In the genomic region with DNA sequence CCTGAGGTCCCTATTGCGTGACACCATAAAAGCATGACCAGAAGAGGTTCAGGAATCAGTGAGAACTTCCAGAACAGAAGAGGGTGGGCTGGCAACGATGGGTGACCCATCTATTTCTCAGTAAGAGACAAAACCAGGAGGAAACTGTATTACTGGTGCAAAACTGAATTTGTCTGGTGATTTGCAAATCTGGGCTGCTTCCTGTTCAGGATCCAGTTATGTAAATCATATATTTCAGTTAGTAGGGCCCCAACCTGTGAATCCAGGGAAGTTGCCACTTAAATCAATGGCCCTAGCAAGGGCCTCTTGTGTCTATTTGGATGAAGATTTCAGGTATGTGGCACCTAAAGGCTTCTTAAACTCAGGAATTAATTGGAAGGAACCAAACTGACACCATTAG, we compare ENCODE assay signal across 26 cellular contexts.
"Had no signal": no experiment of that assay in that cellular context is flagged by ENCODE, and none has a peak within 500 bp of the region (broad histone marks: within the 10 kb centered on the region; RNA-seq: fewer than 3 reads in every experiment).

No MANE protein-coding gene starts in this region.

- H3K27ac Mint-ChIP-seq: activated CD4-positive, alpha-beta T cell treated with anti-CD3 and anti-CD28 coated beads for 36 hours; activated CD8-positive, alpha-beta T cell treated with anti-CD3 and anti-CD28 coated beads for 36 hours; activated naive CD8-positive, alpha-beta T cell treated with anti-CD3 and anti-CD28 coated beads, Interleukin-2, amount 10 ng/mL, durations not matched to agents 7 days and 5 days; activated T-cell treated with anti-CD3 and anti-CD28 coated beads, Interleukin-2, amount 50 U/mL, for 72 hours; activated T-helper 2 cell treated with anti-CD3 and anti-CD28 coated beads, Interferon-gamma antibody, Interleukin-2, Interleukin-4, amounts not matched to agents 10 μg/mL and 5 μg/mL and 100 μg/mL, durations not matched to agents 14 hours and 24 hours and 36 hours; T-helper 1 cell treated with Interleukin-12 subunit alpha and Interleukin-12 subunit beta and Interleukin-4 antibody, amounts not matched to agents 30 μg/mL and 1 μg/mL, for 36 hours had no signal

- H3K4me3 ChIP-seq: adrenal gland, K562 had no signal

- H3K36me3 ChIP-seq: adrenal gland had no signal

- H3K4me1 Mint-ChIP-seq: activated naive CD8-positive, alpha-beta T cell treated with anti-CD3 and anti-CD28 coated beads, Interleukin-2, amount 10 ng/mL, durations not matched to agents 7 days and 5 days had no signal

- H3K27me3 Mint-ChIP-seq: activated CD4-positive, alpha-beta T cell treated with anti-CD3 and anti-CD28 coated beads for 36 hours; activated CD8-positive, alpha-beta T cell treated with anti-CD3 and anti-CD28 coated beads for 36 hours; activated naive CD8-positive, alpha-beta T cell treated with anti-CD3 and anti-CD28 coated beads, Interleukin-2, amount 10 ng/mL, durations not matched to agents 7 days and 5 days had no signal

- H3K9me3 ChIP-seq: adrenal gland had no signal

- DNase-seq: activated CD4-positive, alpha-beta T cell treated with anti-CD3 and anti-CD28 coated beads for 36 hours; activated CD4-positive, CD25-positive, alpha-beta regulatory T cell; activated CD8-positive, alpha-beta memory T cell treated with anti-CD3 and anti-CD28 coated beads, Interleukin-2, amount 50 U/mL, for 4 hours; activated CD8-positive, alpha-beta T cell treated with anti-CD3 and anti-CD28 coated beads for 36 hours; activated gamma-delta T cell treated with Interleukin-2 at 50 U/mL for 16 hours; activated naive CD4-positive, alpha-beta T cell treated with anti-CD3 and anti-CD28 coated beads, Interleukin-2, amount 50 U/mL, for 16 hours; activated naive CD8-positive, alpha-beta T cell treated with anti-CD3 and anti-CD28 coated beads, Interleukin-2, amount 10 ng/mL, durations not matched to agents 7 days and 5 days; activated T-cell treated with anti-CD3 and anti-CD28 coated beads, Interleukin-2, amount 50 U/mL, for 72 hours; adrenal gland; anterior cingulate cortex; caudate nucleus; Kasumi-1; NCI-H1417 treated with DMSO at 0.1 percent for 48 hours; NCI-H1694; NCI-H2029; NCI-H2107; NCI-H2171 treated with DMSO at 0.1 percent for 48 hours; NCI-H226; NCI-H82; NK-92 treated with Interleukin-12 subunit alpha and Interleukin-12 subunit beta, amount 100 ng/mL, for 24 hours; PC-3; SHP77; T1000 had no signal

- ATAC-seq: activated CD4-positive, alpha-beta T cell treated with anti-CD3 and anti-CD28 coated beads for 36 hours; activated CD8-positive, alpha-beta T cell treated with anti-CD3 and anti-CD28 coated beads for 36 hours; activated T-cell treated with anti-CD3 and anti-CD28 coated beads, Interleukin-2, amount 50 U/mL, for 72 hours; K562; PC-3 had no signal

- H3K36me3 Mint-ChIP-seq: activated naive CD8-positive, alpha-beta T cell treated with anti-CD3 and anti-CD28 coated beads, Interleukin-2, amount 10 ng/mL, durations not matched to agents 7 days and 5 days had no signal

- H3K27me3 ChIP-seq: adrenal gland had no signal

- H3K9me3 Mint-ChIP-seq: activated CD8-positive, alpha-beta T cell treated with anti-CD3 and anti-CD28 coated beads for 36 hours; activated naive CD8-positive, alpha-beta T cell treated with anti-CD3 and anti-CD28 coated beads, Interleukin-2, amount 10 ng/mL, durations not matched to agents 7 days and 5 days; activated T-cell treated with anti-CD3 and anti-CD28 coated beads, Interleukin-2, amount 50 U/mL, for 72 hours; activated T-helper 2 cell treated with anti-CD3 and anti-CD28 coated beads, Interferon-gamma antibody, Interleukin-2, Interleukin-4, amounts not matched to agents 10 μg/mL and 5 μg/mL and 100 μg/mL, durations not matched to agents 14 hours and 24 hours and 36 hours; T-helper 1 cell treated with Interleukin-12 subunit alpha and Interleukin-12 subunit beta and Interleukin-4 antibody, amounts not matched to agents 30 μg/mL and 1 μg/mL, for 36 hours had no signal

- H3K27ac ChIP-seq: adrenal gland had no signal

- H3K4me3 Mint-ChIP-seq: activated CD4-positive, alpha-beta T cell treated with anti-CD3 and anti-CD28 coated beads for 36 hours; activated CD8-positive, alpha-beta T cell treated with anti-CD3 and anti-CD28 coated beads for 36 hours; activated naive CD8-positive, alpha-beta T cell treated with anti-CD3 and anti-CD28 coated beads, Interleukin-2, amount 10 ng/mL, durations not matched to agents 7 days and 5 days; activated T-cell treated with anti-CD3 and anti-CD28 coated beads, Interleukin-2, amount 50 U/mL, for 72 hours; T-helper 1 cell treated with Interleukin-12 subunit alpha and Interleukin-12 subunit beta and Interleukin-4 antibody, amounts not matched to agents 30 μg/mL and 1 μg/mL, for 36 hours had no signal

- H3K4me1 ChIP-seq: adrenal gland had no signal
